Comparison of ENCODE assay signal across 37 cellular contexts in the genomic region with DNA sequence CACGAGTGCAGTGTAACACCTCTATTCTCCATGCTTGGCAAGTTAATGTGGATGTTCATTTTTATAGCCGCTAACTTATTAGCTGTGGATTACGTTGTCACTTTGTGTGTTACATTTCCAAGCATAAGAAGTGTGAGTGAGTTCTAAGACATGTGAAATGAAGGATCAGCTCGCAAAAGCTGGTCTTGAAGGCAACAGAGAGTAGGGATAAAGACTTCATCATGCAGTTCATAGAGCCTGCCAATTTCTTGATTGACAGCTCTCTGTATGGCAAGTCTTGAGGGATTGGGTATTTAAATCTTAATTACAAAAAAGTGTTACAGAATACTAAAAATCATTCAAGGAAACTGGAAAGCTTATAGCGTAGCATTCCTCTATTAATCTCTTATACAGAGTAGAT. TPM values are rescaled to one million over a fixed set of nuclear protein-coding genes. Genes with fewer than 3 reads are reported as not detected.
"Had no signal": no experiment of that assay in that cellular context is flagged by ENCODE, and none has a peak within 500 bp of the region (broad histone marks: within the 10 kb centered on the region; RNA-seq: fewer than 3 reads in every experiment).

No MANE protein-coding gene starts in this region.

- H3K4me3 ChIP-seq: MG63 had no signal

- H3K9me3 ChIP-seq: MG63 had no signal

- H3K27me3 ChIP-seq: MG63 had no signal

- H3K36me3 ChIP-seq: MG63 had no signal

- DNase-seq: Karpas-422, Kasumi-1, MG63, MM.1S, MV-4-11, NCI-H1048, NCI-H1092, NCI-H1092 treated with DMSO at 0.1 percent for 48 hours, NCI-H1105, NCI-H1105 treated with DMSO at 0.1 percent for 48 hours, NCI-H1417, NCI-H1417 treated with DMSO at 0.1 percent for 48 hours, NCI-H1436, NCI-H1436 treated with DMSO at 0.1 percent for 48 hours, NCI-H146, NCI-H1694, NCI-H1694 treated with DMSO at 0.1 percent for 48 hours, NCI-H187, NCI-H187 treated with DMSO at 0.1 percent for 48 hours, NCI-H1930, NCI-H2029, NCI-H2029 treated with DMSO at 0.1 percent for 48 hours, NCI-H2081, NCI-H2081 treated with DMSO at 0.1 percent for 48 hours, NCI-H2107, NCI-H2171, NCI-H2171 treated with DMSO at 0.1 percent for 48 hours, NCI-H2227 treated with DMSO at 0.1 percent for 48 hours, NCI-H226, NCI-H345, NCI-H446, NCI-H446 treated with DMSO at 0.1 percent for 48 hours, NCI-H510A, NCI-H510A treated with DMSO at 0.1 percent for 48 hours had no signal

RNA-seq across cellular contexts. Expression of a gene that starts 25.8 kb away (rescaled TPM):
- total RNA-seq: MCF 10A had no signal

RNA-seq across cellular contexts. Expression of a gene that starts 52.2 kb away (rescaled TPM):
- total RNA-seq: M059J, MCF 10A, NCI-H460 had no signal
